In the genomic region with DNA sequence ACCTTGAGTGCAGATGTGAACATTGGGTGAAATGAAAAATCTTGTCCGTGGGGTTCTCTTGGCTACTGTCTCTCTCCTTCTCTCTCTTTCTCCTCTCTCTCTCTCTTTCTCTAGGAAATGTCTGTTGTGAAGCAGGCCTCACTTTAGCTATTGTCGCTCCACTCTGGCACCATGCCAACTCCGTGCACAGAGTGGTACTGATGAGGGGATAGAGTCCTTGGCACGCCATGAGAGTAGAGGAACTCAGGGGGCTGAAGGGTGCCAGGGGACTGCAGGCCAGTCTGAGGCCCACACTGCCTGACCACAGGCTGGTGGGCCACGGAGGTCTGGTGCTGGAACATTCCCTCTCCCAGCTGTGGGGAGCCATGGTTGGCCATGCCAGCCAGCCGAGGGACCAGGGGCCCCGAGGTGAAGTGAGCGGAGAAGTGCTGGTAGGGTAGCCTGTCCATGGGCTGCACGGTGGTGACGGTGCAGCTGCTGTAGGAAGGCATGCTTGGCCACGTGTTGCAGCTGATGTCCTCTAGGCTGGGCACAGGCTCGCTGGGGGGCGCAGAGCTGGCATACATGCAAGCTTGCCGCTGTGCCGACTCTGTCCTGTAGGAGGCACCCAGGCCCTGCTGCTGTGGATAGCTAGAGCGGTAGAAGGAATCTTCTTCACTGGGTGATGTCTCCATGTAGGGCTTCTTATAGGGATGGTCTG, we compare ENCODE assay signal across 18 cellular contexts. TPM values are rescaled to one million over a fixed set of nuclear protein-coding genes. Genes with fewer than 3 reads are reported as not detected.
A peak's percentile ranks its signal among the peaks of the same experiment; 100 is the strongest.
DNase-seq lines count a peak whose midpoint lies in the region; TF ChIP-seq lines count a peak whose summit lies in the region.
"Had no signal": no experiment of that assay in that cellular context is flagged by ENCODE, and none has a peak within 500 bp of the region (broad histone marks: within the 10 kb centered on the region; RNA-seq: fewer than 3 reads in every experiment).

No MANE protein-coding gene starts in this region.

- TF ChIP-seq POLR2A in esophagus muscularis mucosa (IDR thresholded peaks at IDR 0.05; ENCODE audit: low read depth) = no peak

- intact Hi-C loops in esophagus muscularis mucosa (cut with DNase I) = loop anchor here (10.0 kb wide), 1 partner anchor 119 kb away; no protein-coding TSS in a partner anchor

- H3K4me2 ChIP-seq in osteoblast (ENCODE audit: insufficient read depth, low read length) = no peak overlapping the region

- H3K79me2 ChIP-seq in osteoblast (ENCODE audit: insufficient read depth, low read length) = no peaks in the 10 kb centered on the region

- H3K9me3 ChIP-seq in esophagus muscularis mucosa (no peaks in the 10 kb centered on the region), osteoblast (ENCODE audit: low read depth, low read length) (no peaks in the 10 kb centered on the region)
- H3K9me3 ChIP-seq: gastrocnemius medialis, tibial artery had no signal

- H3K27ac ChIP-seq in esophagus muscularis mucosa (replicated peaks in 1 of 4) (no peak overlapping the region), osteoblast (ENCODE audit: low read depth, low read length) (no peak overlapping the region)
- H3K27ac ChIP-seq: coronary artery, gastrocnemius medialis, RWPE1, tibial artery had no signal

- no peak for TF ChIP-seq EP300 in esophagus muscularis mucosa (IDR thresholded peaks at IDR 0.05)

- H3K27me3 ChIP-seq in esophagus muscularis mucosa (no peaks in the 10 kb centered on the region), osteoblast (ENCODE audit: insufficient read depth, low read length) (no peaks in the 10 kb centered on the region)

- no peak overlapping the region for H3K4me3 ChIP-seq in esophagus muscularis mucosa
- no peak overlapping the region for H3K4me3 ChIP-seq in osteoblast (ENCODE audit: insufficient read depth, low read length)
- H3K4me3 ChIP-seq: coronary artery, gastrocnemius medialis, tibial artery had no signal

- no peak overlapping the region for H2AFZ ChIP-seq in osteoblast (ENCODE audit: low read length)

- WGBS in esophagus muscularis mucosa = 65% methylated on average over 6 of the region's 16 CpGs

- in situ Hi-C loops in KBM-7 (cut with MboI; ENCODE audit: low pct_unique_long_range_greater_than_20kb, low sequenced_read_pairs) = no loop called here

- TF ChIP-seq CTCF in esophagus muscularis mucosa (IDR thresholded peaks at IDR 0.05) (peak; percentile 25 to 55 (median 35)), osteoblast (IDR thresholded peaks at IDR 0.05; ENCODE audit: extremely low read depth, low read depth, low read length) (no peak)

- DNase-seq in DMS 273 (lab: John Stamatoyannopoulos, UW; ENCODE audit: unreplicated experiment) (peak; percentile 18), DMS 273 treated with DMSO at 0.1 percent for 48 hours (lab: John Stamatoyannopoulos, UW) (no peak), KBM-7 (peak; percentile 3), esophagus muscularis mucosa (ENCODE audit: extremely low spot score) (no peak), osteoblast (ENCODE audit: insufficient read length, low spot score, missing footprints) (peak; percentile 27), GM03348 (ENCODE audit: low spot score) (no peak), NCI-H1694 (lab: John Stamatoyannopoulos, UW) (no peak), 8988T (no peak)
- DNase-seq: activated CD4-positive, CD25-positive, alpha-beta regulatory T cell; activated naive CD4-positive, alpha-beta T cell treated with Interleukin-2 at 50 U/mL for 16 hours; gastrocnemius medialis; NCI-H1436; tibial artery had no signal

- H3K36me3 ChIP-seq in esophagus muscularis mucosa = peaks cover 8 to 41% (median 27%) of the 10 kb centered on the region in 4 donors
- no peaks in the 10 kb centered on the region for H3K36me3 ChIP-seq in osteoblast (ENCODE audit: insufficient read depth, low read length)
- H3K36me3 ChIP-seq: gastrocnemius medialis, tibial artery had no signal

- H3K4me1 ChIP-seq in esophagus muscularis mucosa = peaks cover 0 to 7% (median 0%) of the 10 kb centered on the region in 4 donors
- no peaks in the 10 kb centered on the region for H3K4me1 ChIP-seq in osteoblast (ENCODE audit: insufficient read depth, low read length)
- H3K4me1 ChIP-seq: gastrocnemius medialis, tibial artery had no signal

- H4K20me1 ChIP-seq in osteoblast (ENCODE audit: insufficient read depth, low read length) = no peaks in the 10 kb centered on the region

RNA-seq across cellular contexts. Expression of a gene that starts 50.4 kb away (rescaled TPM):
- total RNA-seq in esophagus muscularis mucosa (10 to 100 TPM; 20.4 to 34.5 (median 26.2) TPM), osteoblast (not detected in 2 replicates)
- total RNA-seq: A172, G401, gastrocnemius medialis, mesenteric fat pad had no signal

Comparison
In these comparisons a context has a peak if more than half of its experiments do, and no peak if none do; other contexts are left out.
1. DNase-seq: peak in DMS 273 (single experiment), KBM-7 (single experiment) and osteoblast (single experiment); none in DMS 273 treated with DMSO at 0.1 percent for 48 hours (single experiment), esophagus muscularis mucosa (single experiment), GM03348 (single experiment), NCI-H1694 (single experiment) and 8988T (single experiment).
2. RNA of a gene that starts 50.4 kb away (total RNA-seq): 20.4 to 34.5 TPM in esophagus muscularis mucosa; not detected in osteoblast; every median in the first group is over 10 times any median in the second.